ENCODE assay signal across 26 cellular contexts in the genomic region with DNA sequence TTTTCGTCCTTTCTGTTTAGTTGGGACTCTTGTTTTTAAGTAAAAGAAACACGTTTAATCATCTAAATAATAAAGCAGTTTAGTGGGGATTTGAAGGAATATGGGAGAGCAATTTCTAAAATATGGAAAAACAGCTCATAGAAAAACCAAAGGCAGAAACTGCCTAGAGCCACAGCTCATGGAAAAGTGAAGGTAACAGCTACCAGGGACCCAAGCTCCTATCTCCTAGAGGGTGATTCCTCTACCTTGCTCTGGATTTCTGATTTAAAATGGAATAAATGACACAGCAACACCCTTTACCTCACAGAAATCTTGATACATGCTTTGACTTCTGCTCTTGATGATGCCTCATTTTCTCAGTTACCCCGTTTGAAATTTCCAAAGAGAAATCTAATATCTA. TPM values are rescaled to one million over a fixed set of nuclear protein-coding genes. Genes with fewer than 3 reads are reported as not detected.
"Had no signal": no experiment of that assay in that cellular context is flagged by ENCODE, and none has a peak within 500 bp of the region (broad histone marks: within the 10 kb centered on the region; RNA-seq: fewer than 3 reads in every experiment).

No MANE protein-coding gene starts in this region.

- H3K27me3 ChIP-seq: ascending aorta had no signal

- H3K27me3 Mint-ChIP-seq: activated naive CD8-positive, alpha-beta T cell treated with anti-CD3 and anti-CD28 coated beads, Interleukin-2, amount 50 U/mL, for 24 hours had no signal

- H3K36me3 ChIP-seq: ascending aorta had no signal

- H3K4me1 Mint-ChIP-seq: activated B cell treated with CpG ODN at 0.5 μM for 24 hours; activated CD4-positive, alpha-beta T cell treated with anti-CD3 and anti-CD28 coated beads, Interleukin-2, amount 10 ng/mL, durations not matched to agents 24 days and 14 days; activated naive CD8-positive, alpha-beta T cell treated with anti-CD3 and anti-CD28 coated beads, Interleukin-2, amount 50 U/mL, for 24 hours; central memory CD8-positive, alpha-beta T cell; T-cell had no signal

- H3K36me3 Mint-ChIP-seq: brain had no signal

- DNase-seq: activated B cell treated with CpG ODN at 0.5 μM for 24 hours; activated CD4-positive, alpha-beta T cell treated with anti-CD3 and anti-CD28 coated beads for 1 hour; activated CD4-positive, alpha-beta T cell treated with anti-CD3 and anti-CD28 coated beads, Interleukin-2, amount 10 ng/mL, durations not matched to agents 24 days and 14 days; activated CD4-positive, alpha-beta T cell treated with anti-CD3 and anti-CD28 coated beads, Interleukin-2, amount 50 U/mL, for 48 hours; activated CD8-positive, alpha-beta memory T cell treated with anti-CD3 and anti-CD28 coated beads for 24 hours; activated effector memory CD4-positive, alpha-beta T cell treated with anti-CD3 and anti-CD28 coated beads, Interleukin-2, amount 50 U/mL, for 16 hours; activated naive CD4-positive, alpha-beta T cell treated with Interleukin-2 at 50 U/mL for 16 hours; activated naive CD8-positive, alpha-beta T cell treated with anti-CD3 and anti-CD28 coated beads, Interleukin-2, amount 50 U/mL, for 24 hours; activated T-cell treated with anti-CD3 and anti-CD28 coated beads, Interleukin-2, amount 50 U/mL, for 4 hours; amniotic stem cell; NCI-H1092; NCI-H1930; NCI-H2171 treated with DMSO at 0.1 percent for 48 hours; NCI-H226; NCI-H526; NCI-H774; NK-92 treated with Interleukin-12 subunit alpha and Interleukin-12 subunit beta, amount 100 ng/mL, for 24 hours; T-cell; T-helper 2 cell; T1000 had no signal

- ATAC-seq: activated naive CD4-positive, alpha-beta T cell treated with anti-CD3 and anti-CD28 coated beads, Interleukin-2, amount 50 U/mL, for 72 hours; activated naive CD8-positive, alpha-beta T cell treated with anti-CD3 and anti-CD28 coated beads, Interleukin-2, amount 50 U/mL, for 24 hours; activated T-cell treated with anti-CD3 and anti-CD28 coated beads, Interleukin-2, amount 50 U/mL, for 4 hours; T-cell had no signal

- H3K4me3 ChIP-seq: ascending aorta, SK-N-MC had no signal

- H3K27ac Mint-ChIP-seq: activated B cell treated with CpG ODN at 0.5 μM for 24 hours; activated CD4-positive, alpha-beta T cell treated with anti-CD3 and anti-CD28 coated beads, Interleukin-2, amount 10 ng/mL, durations not matched to agents 24 days and 14 days; activated naive CD4-positive, alpha-beta T cell treated with anti-CD3 and anti-CD28 coated beads, Interleukin-2, amount 50 U/mL, for 72 hours; activated naive CD8-positive, alpha-beta T cell treated with anti-CD3 and anti-CD28 coated beads, Interleukin-2, amount 50 U/mL, for 24 hours; brain; T-cell had no signal

- H3K27ac ChIP-seq: ascending aorta, SK-N-MC had no signal

- H3K4me3 Mint-ChIP-seq: activated B cell treated with CpG ODN at 0.5 μM for 24 hours; activated CD4-positive, alpha-beta T cell treated with anti-CD3 and anti-CD28 coated beads, Interleukin-2, amount 10 ng/mL, durations not matched to agents 24 days and 14 days; activated naive CD8-positive, alpha-beta T cell treated with anti-CD3 and anti-CD28 coated beads, Interleukin-2, amount 50 U/mL, for 24 hours; activated T-cell treated with anti-CD3 and anti-CD28 coated beads, Interleukin-2, amount 50 U/mL, for 4 hours; brain; central memory CD8-positive, alpha-beta T cell; T-cell had no signal

- H3K9me3 Mint-ChIP-seq: activated CD4-positive, alpha-beta T cell treated with anti-CD3 and anti-CD28 coated beads, Interleukin-2, amount 10 ng/mL, durations not matched to agents 24 days and 14 days had no signal

- H3K4me1 ChIP-seq: ascending aorta had no signal

RNA-seq across cellular contexts. Expression of gene SUCNR1, which starts 27.9 kb away (rescaled TPM):
- total RNA-seq: activated B cell treated with CpG ODN at 0.5 μM for 24 hours; activated CD4-positive, alpha-beta T cell treated with anti-CD3 and anti-CD28 coated beads, Interleukin-2, amount 10 ng/mL, durations not matched to agents 24 days and 14 days; activated naive CD4-positive, alpha-beta T cell treated with anti-CD3 and anti-CD28 coated beads, Interleukin-2, amount 50 U/mL, for 72 hours; activated T-cell treated with anti-CD3 and anti-CD28 coated beads, Interleukin-2, amount 50 U/mL, for 4 hours; MCF 10A; T-cell had no signal

RNA-seq across cellular contexts. Expression of gene AADAC, which starts 31.6 kb away (rescaled TPM):
- total RNA-seq: activated B cell treated with CpG ODN at 0.5 μM for 24 hours; activated CD4-positive, alpha-beta T cell treated with anti-CD3 and anti-CD28 coated beads, Interleukin-2, amount 10 ng/mL, durations not matched to agents 24 days and 14 days; activated naive CD4-positive, alpha-beta T cell treated with anti-CD3 and anti-CD28 coated beads, Interleukin-2, amount 50 U/mL, for 72 hours; MCF 10A had no signal
